ENCODE assay signal across 8 cellular contexts in the genomic region with DNA sequence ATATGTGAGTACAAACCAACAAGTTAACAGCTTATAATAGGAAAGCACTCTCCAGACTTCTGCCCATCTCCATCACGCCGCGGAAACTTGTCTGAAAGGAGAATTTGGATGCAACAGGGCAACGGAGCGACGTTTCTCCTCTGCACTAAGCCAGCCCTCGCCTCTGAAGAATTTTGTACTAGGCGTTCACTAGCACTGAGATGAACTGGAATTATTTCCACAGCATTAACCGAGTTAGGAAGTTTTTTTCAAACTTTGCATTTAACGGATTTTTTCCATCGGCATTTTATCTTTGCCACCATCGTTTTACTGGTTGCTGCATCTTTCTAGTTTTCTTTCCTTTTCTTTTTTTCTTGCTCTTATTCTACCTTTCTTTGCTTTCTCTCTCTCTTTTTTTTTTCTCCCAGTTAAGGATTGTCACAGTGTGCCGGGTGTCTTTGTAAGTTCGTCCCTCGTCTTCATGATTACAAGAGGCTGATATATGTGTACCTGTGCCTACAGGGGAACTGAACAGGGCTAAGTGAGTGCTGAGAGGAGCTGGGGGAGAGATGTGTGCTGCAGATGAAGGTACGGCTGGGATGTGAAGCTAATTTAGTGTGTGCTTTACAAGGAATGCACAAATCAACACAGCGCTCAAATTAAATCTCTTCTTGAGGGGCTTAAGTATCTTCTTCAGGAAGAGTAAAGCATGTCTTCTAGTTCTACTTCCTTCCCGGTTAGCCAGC.
DNase-seq lines count a peak whose midpoint lies in the region; ATAC-seq, FAIRE-seq and TF ChIP-seq lines count a peak whose summit lies in the region.

No MANE protein-coding gene starts in this region.

- peak overlapping the region in 1 of 2 donors; percentile 43 for H3K9ac ChIP-seq in kidney (ENCODE audit: low read length in 2 of 2)

- H3K4me3 ChIP-seq in HEK293 (ENCODE audit: low read depth, low read length) (peak overlapping the region; percentile 60), SJSA1 (peak overlapping the region; percentile 50), kidney (ENCODE audit: low read length in 2 of 2) (peak overlapping the region; percentile 30 to 53)

- POLR2A ChIA-PET in HEK293 (lab: Yijun Ruan, JAX), result interaction anchor here (0.6 to 3.6 kb wide), 11 partner anchors 9 to 1329 kb away, joined by 3 to 28 read pairs (median 4); a partner anchor contains a TSS

- ATAC-seq in GM21515 (IDR thresholded peaks at IDR 0.05; ENCODE audit: unreplicated experiment) (no peak), GM18909 (IDR thresholded peaks at IDR 0.05; ENCODE audit: poor library complexity, unreplicated experiment) (no peak)

- in situ Hi-C loops in ACHN (cut with HindIII; ENCODE audit: low pct_ligation_motif_present, low pct_unique_long_range_greater_than_20kb, low sequenced_read_pairs), result no loop called here

- CTCF ChIA-PET in HEK293 (lab: Yijun Ruan, JAX), result interaction anchor here (0.5 to 2.1 kb wide), 10 partner anchors 15 to 1312 kb away, joined by 3 to 11 read pairs (median 4); no protein-coding TSS in a partner anchor

- no peaks in the 10 kb centered on the region for H3K27me3 ChIP-seq in SJSA1 (replicated peaks)

- no peak for FAIRE-seq in kidney (lab: Jason Lieb, UNC)

- H3K4me1 ChIP-seq in HEK293 (ENCODE audit: control insufficient read depth, insufficient read depth, low read length) (peaks cover 15% of the 10 kb centered on the region), SJSA1 (replicated peaks) (peaks cover 11% of the 10 kb centered on the region), kidney (ENCODE audit: control insufficient read depth in 1 of 2, insufficient read depth in 1 of 2, low read depth in 1 of 2, low read length in 2 of 2) (peaks cover 2 to 8% of the 10 kb centered on the region in 2 donors)

- DNase-seq in ACHN (peak; percentile 64), SJSA1 (ENCODE audit: low read depth in 1 of 2, low spot score in 2 of 2) (no peak), kidney (no peak), EL (no peak), D341Med (ENCODE audit: low spot score) (no peak)

- H3K9me3 ChIP-seq in HEK293 (ENCODE audit: control insufficient read depth, insufficient read depth, low read depth, low read length), result no peaks in the 10 kb centered on the region
- no peaks in the 10 kb centered on the region for H3K9me3 ChIP-seq in SJSA1 (replicated peaks)
- H3K9me3 ChIP-seq in kidney (ENCODE audit: control insufficient read depth in 1 of 2, low read length in 2 of 2), result no peaks in the 10 kb centered on the region

- no peaks in the 10 kb centered on the region for H3K36me3 ChIP-seq in HEK293 (ENCODE audit: control insufficient read depth in 2 of 2, insufficient read depth in 1 of 2, low read length in 2 of 2)
- no peaks in the 10 kb centered on the region for H3K36me3 ChIP-seq in SJSA1
- no peaks in the 10 kb centered on the region for H3K36me3 ChIP-seq in kidney (ENCODE audit: control insufficient read depth in 1 of 2, insufficient read depth in 2 of 2, low read length in 2 of 2)

- intact Hi-C loops in kidney (cut with DNase I), result loop anchor here (10.0 kb wide), 3 partner anchors 461 to 1319 kb away; a partner anchor contains a TSS

- TF ChIP-seq CTCF in HEK293 (tag by site-specific recombination; IDR thresholded peaks at IDR 0.05) (no peak), kidney (IDR thresholded peaks at IDR 0.05; ENCODE audit: borderline replicate concordance, extremely low read depth, insufficient read depth) (no peak)

- peak overlapping the region; percentile 100 for H3K27ac ChIP-seq in HEK293 (ENCODE audit: extremely low read depth, low read depth, low read length)
- peak overlapping the region; percentile 63 for H3K27ac ChIP-seq in SJSA1
- peak overlapping the region; percentile 78 to 82 for H3K27ac ChIP-seq in kidney (ENCODE audit: low read depth in 2 of 2, low read length in 2 of 2)

TF ChIP-seq in HEK293, 187 proteins besides CTCF, POLR2A, EP300 and RAD21 (continues in another document):
- TF ChIP-seq TRIM28 (IDR thresholded peaks at IDR 0.05; ENCODE audit: borderline replicate concordance, low read length) (no peak), SCRT2 (tag by site-specific recombination; IDR thresholded peaks at IDR 0.05) (peak; percentile 91), ZNF16 (tag by site-specific recombination; IDR thresholded peaks at IDR 0.05; ENCODE audit: low read depth) (no peak), ZXDB (tag by site-specific recombination; IDR thresholded peaks at IDR 0.05) (0 out of 2 replicates have a peak, but pooled peaks have one; percentile 9), ZNF837 (tag by site-specific recombination; IDR thresholded peaks at IDR 0.05) (0 out of 2 replicates have a peak, but pooled peaks have one; percentile 39), ZNF19 (tag by site-specific recombination; IDR thresholded peaks at IDR 0.05; ENCODE audit: low read depth) (no peak)
- TF ChIP-seq, protein P1, sequence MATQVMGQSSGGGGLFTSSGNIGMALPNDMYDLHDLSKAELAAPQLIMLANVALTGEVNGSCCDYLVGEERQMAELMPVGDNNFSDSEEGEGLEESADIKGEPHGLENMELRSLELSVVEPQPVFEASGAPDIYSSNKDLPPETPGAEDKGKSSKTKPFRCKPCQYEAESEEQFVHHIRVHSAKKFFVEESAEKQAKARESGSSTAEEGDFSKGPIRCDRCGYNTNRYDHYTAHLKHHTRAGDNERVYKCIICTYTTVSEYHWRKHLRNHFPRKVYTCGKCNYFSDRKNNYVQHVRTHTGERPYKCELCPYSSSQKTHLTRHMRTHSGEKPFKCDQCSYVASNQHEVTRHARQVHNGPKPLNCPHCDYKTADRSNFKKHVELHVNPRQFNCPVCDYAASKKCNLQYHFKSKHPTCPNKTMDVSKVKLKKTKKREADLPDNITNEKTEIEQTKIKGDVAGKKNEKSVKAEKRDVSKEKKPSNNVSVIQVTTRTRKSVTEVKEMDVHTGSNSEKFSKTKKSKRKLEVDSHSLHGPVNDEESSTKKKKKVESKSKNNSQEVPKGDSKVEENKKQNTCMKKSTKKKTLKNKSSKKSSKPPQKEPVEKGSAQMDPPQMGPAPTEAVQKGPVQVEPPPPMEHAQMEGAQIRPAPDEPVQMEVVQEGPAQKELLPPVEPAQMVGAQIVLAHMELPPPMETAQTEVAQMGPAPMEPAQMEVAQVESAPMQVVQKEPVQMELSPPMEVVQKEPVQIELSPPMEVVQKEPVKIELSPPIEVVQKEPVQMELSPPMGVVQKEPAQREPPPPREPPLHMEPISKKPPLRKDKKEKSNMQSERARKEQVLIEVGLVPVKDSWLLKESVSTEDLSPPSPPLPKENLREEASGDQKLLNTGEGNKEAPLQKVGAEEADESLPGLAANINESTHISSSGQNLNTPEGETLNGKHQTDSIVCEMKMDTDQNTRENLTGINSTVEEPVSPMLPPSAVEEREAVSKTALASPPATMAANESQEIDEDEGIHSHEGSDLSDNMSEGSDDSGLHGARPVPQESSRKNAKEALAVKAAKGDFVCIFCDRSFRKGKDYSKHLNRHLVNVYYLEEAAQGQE (tag by site-specific recombination; IDR thresholded peaks at IDR 0.05), result 0 out of 2 replicates have a peak, but pooled peaks have one; percentile 40
- TF ChIP-seq, protein P2, sequence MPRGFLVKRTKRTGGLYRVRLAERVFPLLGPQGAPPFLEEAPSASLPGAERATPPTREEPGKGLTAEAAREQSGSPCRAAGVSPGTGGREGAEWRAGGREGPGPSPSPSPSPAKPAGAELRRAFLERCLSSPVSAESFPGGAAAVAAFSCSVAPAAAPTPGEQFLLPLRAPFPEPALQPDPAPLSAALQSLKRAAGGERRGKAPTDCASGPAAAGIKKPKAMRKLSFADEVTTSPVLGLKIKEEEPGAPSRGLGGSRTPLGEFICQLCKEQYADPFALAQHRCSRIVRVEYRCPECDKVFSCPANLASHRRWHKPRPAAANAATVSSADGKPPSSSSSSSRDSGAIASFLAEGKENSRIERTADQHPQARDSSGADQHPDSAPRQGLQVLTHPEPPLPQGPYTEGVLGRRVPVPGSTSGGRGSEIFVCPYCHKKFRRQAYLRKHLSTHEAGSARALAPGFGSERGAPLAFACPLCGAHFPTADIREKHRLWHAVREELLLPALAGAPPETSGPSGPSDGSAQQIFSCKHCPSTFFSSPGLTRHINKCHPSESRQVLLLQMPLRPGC (tag by site-specific recombination; IDR thresholded peaks at IDR 0.05), result peak; percentile 13; the same call in 1 of the 2 replicates
- TF ChIP-seq, protein P3, sequence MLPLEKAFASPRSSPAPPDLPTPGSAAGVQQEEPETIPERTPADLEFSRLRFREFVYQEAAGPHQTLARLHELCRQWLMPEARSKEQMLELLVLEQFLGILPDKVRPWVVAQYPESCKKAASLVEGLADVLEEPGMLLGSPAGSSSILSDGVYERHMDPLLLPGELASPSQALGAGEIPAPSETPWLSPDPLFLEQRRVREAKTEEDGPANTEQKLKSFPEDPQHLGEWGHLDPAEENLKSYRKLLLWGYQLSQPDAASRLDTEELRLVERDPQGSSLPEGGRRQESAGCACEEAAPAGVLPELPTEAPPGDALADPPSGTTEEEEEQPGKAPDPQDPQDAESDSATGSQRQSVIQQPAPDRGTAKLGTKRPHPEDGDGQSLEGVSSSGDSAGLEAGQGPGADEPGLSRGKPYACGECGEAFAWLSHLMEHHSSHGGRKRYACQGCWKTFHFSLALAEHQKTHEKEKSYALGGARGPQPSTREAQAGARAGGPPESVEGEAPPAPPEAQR (tag by site-specific recombination; IDR thresholded peaks at IDR 0.05), result no peak
- TF ChIP-seq, protein P4, sequence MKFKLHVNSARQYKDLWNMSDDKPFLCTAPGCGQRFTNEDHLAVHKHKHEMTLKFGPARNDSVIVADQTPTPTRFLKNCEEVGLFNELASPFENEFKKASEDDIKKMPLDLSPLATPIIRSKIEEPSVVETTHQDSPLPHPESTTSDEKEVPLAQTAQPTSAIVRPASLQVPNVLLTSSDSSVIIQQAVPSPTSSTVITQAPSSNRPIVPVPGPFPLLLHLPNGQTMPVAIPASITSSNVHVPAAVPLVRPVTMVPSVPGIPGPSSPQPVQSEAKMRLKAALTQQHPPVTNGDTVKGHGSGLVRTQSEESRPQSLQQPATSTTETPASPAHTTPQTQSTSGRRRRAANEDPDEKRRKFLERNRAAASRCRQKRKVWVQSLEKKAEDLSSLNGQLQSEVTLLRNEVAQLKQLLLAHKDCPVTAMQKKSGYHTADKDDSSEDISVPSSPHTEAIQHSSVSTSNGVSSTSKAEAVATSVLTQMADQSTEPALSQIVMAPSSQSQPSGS (tag by site-specific recombination; IDR thresholded peaks at IDR 0.05; ENCODE audit: low read depth), result no peak
